In genomic region chr15:38671675-38672141, GRCh38 we compare ENCODE assay signal across 8 cellular contexts.
A peak's percentile ranks its signal among the peaks of the same experiment; 100 is the strongest.
DNase-seq lines count a peak whose midpoint lies in the region; ATAC-seq lines count a peak whose summit lies in the region.

No MANE protein-coding gene starts in this region.

- no peaks in the 10 kb centered on the region for H3K9me3 Mint-ChIP-seq in dendritic cell treated with granulocyte-macrophage colony-stimulating factor and Interleukin-4, amounts not matched to agents 40 ng/mL and 50 ng/mL, for 4 days

- peak overlapping the region; percentile 74 for H3K27ac Mint-ChIP-seq in dendritic cell treated with granulocyte-macrophage colony-stimulating factor and Interleukin-4, amounts not matched to agents 40 ng/mL and 50 ng/mL, for 4 days

- DNase-seq in EH (ENCODE audit: low read depth) (peak; percentile 18), NCI-H2029 (lab: John Stamatoyannopoulos, UW) (no peak), substantia nigra (lab: John Stamatoyannopoulos, UW) (no peak), NCI-H345 treated with DMSO at 0.1 percent for 48 hours (lab: John Stamatoyannopoulos, UW; ENCODE audit: unreplicated experiment) (no peak), superior temporal gyrus (ENCODE audit: extremely low spot score) (no peak)

- H3K4me3 Mint-ChIP-seq in dendritic cell treated with granulocyte-macrophage colony-stimulating factor and Interleukin-4, amounts not matched to agents 40 ng/mL and 50 ng/mL, for 4 days: peak overlapping the region; percentile 37

- intact Hi-C loops in dendritic cell treated with granulocyte-macrophage colony-stimulating factor and Interleukin-4, amounts not matched to agents 40 ng/mL and 50 ng/mL, for 4 days (cut with micrococcal nuclease): loop anchor here (10.0 kb wide), 1 partner anchor 47 kb away; no protein-coding TSS in a partner anchor

- ATAC-seq in GM21390 (IDR thresholded peaks at IDR 0.05; ENCODE audit: unreplicated experiment): peak; percentile 50
- peak; percentile 34 for ATAC-seq in HG03575 (IDR thresholded peaks at IDR 0.05; ENCODE audit: extremely low read depth, insufficient number of reproducible peaks, low FRiP score, unreplicated experiment)

- peaks cover 59% of the 10 kb centered on the region for H3K4me1 Mint-ChIP-seq in dendritic cell treated with granulocyte-macrophage colony-stimulating factor and Interleukin-4, amounts not matched to agents 40 ng/mL and 50 ng/mL, for 4 days (ENCODE audit: low read depth)

- peaks cover 4% of the 10 kb centered on the region for H3K27me3 Mint-ChIP-seq in dendritic cell treated with granulocyte-macrophage colony-stimulating factor and Interleukin-4, amounts not matched to agents 40 ng/mL and 50 ng/mL, for 4 days

- H3K27ac ChIP-seq in substantia nigra (ENCODE audit: low read depth, low read length, poor library complexity, severe bottlenecking): no peak overlapping the region

- no peaks in the 10 kb centered on the region for H3K36me3 Mint-ChIP-seq in dendritic cell treated with granulocyte-macrophage colony-stimulating factor and Interleukin-4, amounts not matched to agents 40 ng/mL and 50 ng/mL, for 4 days (ENCODE audit: low read depth)
